Comparison of ENCODE assay signal across 13 cellular contexts in genomic region chr4:11529625-11530201, GRCh38.
DNase-seq lines count a peak whose midpoint lies in the region; ATAC-seq, FAIRE-seq and TF ChIP-seq lines count a peak whose summit lies in the region.
"Had no signal": no experiment of that assay in that cellular context is flagged by ENCODE, and none has a peak within 500 bp of the region (broad histone marks: within the 10 kb centered on the region; RNA-seq: fewer than 3 reads in every experiment).

No MANE protein-coding gene starts in this region.

- H3K27me3 Mint-ChIP-seq in activated CD8-positive, alpha-beta memory T cell treated with anti-CD3 and anti-CD28 coated beads, Interleukin-2, amount 10 ng/mL, durations not matched to agents 7 days and 5 days, result peaks cover 4% of the 10 kb centered on the region

- WGBS in small intestine, 3 donors, result 61 to 87% (median 83%) methylated on average over 9 of the region's 9 CpGs
- WGBS in sigmoid colon, 2 donors, result 50 to 85% methylated on average over 9 of the region's 9 CpGs

- TF ChIP-seq CTCF in fibroblast of pulmonary artery (IDR thresholded peaks at IDR 0.05; ENCODE audit: low read length, missing control alignments), result no peak
- no peak for TF ChIP-seq CTCF in sigmoid colon (IDR thresholded peaks at IDR 0.05)

- no peak for TF ChIP-seq POLR2A in sigmoid colon (IDR thresholded peaks at IDR 0.05)

- DNase-seq in HT-29 (ENCODE audit: low spot score) (peak; percentile 48), RPMI7951 (ENCODE audit: low read depth) (peak; percentile 41), fibroblast of pulmonary artery (ENCODE audit: low read depth) (peak; percentile 67), small intestine (peak; percentile 47), sigmoid colon (no peak)
- no peak for DNase-seq in activated CD8-positive, alpha-beta memory T cell treated with anti-CD3 and anti-CD28 coated beads, Interleukin-2, amount 10 ng/mL, durations not matched to agents 7 days and 5 days
- DNase-seq in activated CD4-positive, CD25-positive, alpha-beta regulatory T cell (lab: John Stamatoyannopoulos, UW), result no peak
- DNase-seq: activated CD8-positive, alpha-beta T cell treated with anti-CD3 and anti-CD28 coated beads, Interleukin-2, amount 10 ng/mL, durations not matched to agents 7 days and 5 days; C1 segment of cervical spinal cord; GDM1 had no signal

- H3K36me3 ChIP-seq in small intestine (ENCODE audit: control insufficient read depth in 2 of 2, insufficient read depth in 2 of 2, low read length in 2 of 2) (no peaks in the 10 kb centered on the region), sigmoid colon (no peaks in the 10 kb centered on the region)
- H3K36me3 ChIP-seq: suprapubic skin had no signal

- no peak for FAIRE-seq in small intestine (lab: Jason Lieb, UNC)

- no peak for TF ChIP-seq EP300 in sigmoid colon (IDR thresholded peaks at IDR 0.05)

- H3K9me3 Mint-ChIP-seq in activated CD8-positive, alpha-beta memory T cell treated with anti-CD3 and anti-CD28 coated beads, Interleukin-2, amount 10 ng/mL, durations not matched to agents 7 days and 5 days (ENCODE audit: low read depth), result no peaks in the 10 kb centered on the region

- intact Hi-C loops in sigmoid colon (cut with DNase I), result no loop called here

- H3K4me3 Mint-ChIP-seq in activated CD8-positive, alpha-beta memory T cell treated with anti-CD3 and anti-CD28 coated beads, Interleukin-2, amount 10 ng/mL, durations not matched to agents 7 days and 5 days, result no peak overlapping the region
- H3K4me3 Mint-ChIP-seq: activated CD8-positive, alpha-beta T cell treated with anti-CD3 and anti-CD28 coated beads, Interleukin-2, amount 10 ng/mL, durations not matched to agents 7 days and 5 days had no signal

- no peak for ATAC-seq in activated CD8-positive, alpha-beta memory T cell treated with anti-CD3 and anti-CD28 coated beads, Interleukin-2, amount 10 ng/mL, durations not matched to agents 7 days and 5 days
- ATAC-seq: activated CD8-positive, alpha-beta T cell treated with anti-CD3 and anti-CD28 coated beads, Interleukin-2, amount 10 ng/mL, durations not matched to agents 7 days and 5 days had no signal

- H3K4me1 ChIP-seq in small intestine (ENCODE audit: control insufficient read depth in 2 of 2, insufficient read depth in 1 of 2, low read depth in 1 of 2, low read length in 1 of 2), result no peaks in the 10 kb centered on the region
- no peaks in the 10 kb centered on the region for H3K4me1 ChIP-seq in sigmoid colon
- H3K4me1 ChIP-seq: parathyroid adenoma, suprapubic skin had no signal

- H3K4me1 Mint-ChIP-seq in activated CD8-positive, alpha-beta memory T cell treated with anti-CD3 and anti-CD28 coated beads, Interleukin-2, amount 10 ng/mL, durations not matched to agents 7 days and 5 days, result no peaks in the 10 kb centered on the region

- H3K27me3 ChIP-seq in small intestine (ENCODE audit: control insufficient read depth in 2 of 2, insufficient read depth in 2 of 2, low read length in 2 of 2) (no peaks in the 10 kb centered on the region), sigmoid colon (no peaks in the 10 kb centered on the region)

- CTCF ChIA-PET in activated CD8-positive, alpha-beta memory T cell treated with anti-CD3 and anti-CD28 coated beads, Interleukin-2, amount 10 ng/mL, durations not matched to agents 7 days and 5 days (lab: Charles Lee), result no interaction called here

- H3K27ac ChIP-seq in small intestine (ENCODE audit: low read depth in 1 of 2, low read length in 1 of 2) (no peak overlapping the region), sigmoid colon (no peak overlapping the region)
- H3K27ac ChIP-seq: parathyroid adenoma, suprapubic skin had no signal

- H3K9me3 ChIP-seq in small intestine (ENCODE audit: control insufficient read depth, low read depth) (no peaks in the 10 kb centered on the region), sigmoid colon (peaks cover 0 to 2% (median 0%) of the 10 kb centered on the region in 4 donors)

- no peak overlapping the region for H3K27ac Mint-ChIP-seq in activated CD8-positive, alpha-beta memory T cell treated with anti-CD3 and anti-CD28 coated beads, Interleukin-2, amount 10 ng/mL, durations not matched to agents 7 days and 5 days
- H3K27ac Mint-ChIP-seq: activated CD8-positive, alpha-beta T cell treated with anti-CD3 and anti-CD28 coated beads, Interleukin-2, amount 10 ng/mL, durations not matched to agents 7 days and 5 days; activated T-helper 2 cell treated with anti-CD3 and anti-CD28 coated beads, Interferon-gamma antibody, Interleukin-2, Interleukin-4, amounts not matched to agents 10 μg/mL and 5 μg/mL and 100 μg/mL, durations not matched to agents 14 hours and 24 hours and 36 hours had no signal

- H3K4me3 ChIP-seq in fibroblast of pulmonary artery (replicated peaks; ENCODE audit: low read depth, low read length) (no peak overlapping the region), small intestine (ENCODE audit: low read depth in 1 of 2, low read length in 2 of 2) (no peak overlapping the region), sigmoid colon (no peak overlapping the region)
- H3K4me3 ChIP-seq: suprapubic skin had no signal

- no peaks in the 10 kb centered on the region for H3K36me3 Mint-ChIP-seq in activated CD8-positive, alpha-beta memory T cell treated with anti-CD3 and anti-CD28 coated beads, Interleukin-2, amount 10 ng/mL, durations not matched to agents 7 days and 5 days

Comparison
In these comparisons a context has a peak if more than half of its experiments do, and no peak if none do; other contexts are left out.
1. DNase-seq: peak in HT-29 (single experiment), RPMI7951 (single experiment), fibroblast of pulmonary artery (single experiment) and small intestine (single experiment); none in activated CD8-positive, alpha-beta memory T cell treated with anti-CD3 and anti-CD28 coated beads, Interleukin-2, amount 10 ng/mL, durations not matched to agents 7 days and 5 days (single experiment), activated CD4-positive, CD25-positive, alpha-beta regulatory T cell (0 of 4) and sigmoid colon (single experiment).